1 cellular context compared by ENCODE assay signal in genomic region chr11:10305262-10305963, GRCh38.
A peak's percentile ranks its signal among the peaks of the same experiment; 100 is the strongest.
TF ChIP-seq lines count a peak whose summit lies in the region.

No MANE protein-coding gene starts in this region.

TF ChIP-seq in HepG2, 621 proteins besides CTCF, POLR2A, EP300 and RAD21 (continued from another document and continues in another):
- TF ChIP-seq FOXO4 (CRISPR knock-in tag; conservative IDR thresholded peaks at IDR 0.05) (no peak), ZSCAN20 (CRISPR knock-in tag; IDR thresholded peaks at IDR 0.05; ENCODE audit: borderline replicate concordance) (0 out of 2 replicates have a peak, but pooled peaks have one; percentile 54), AGO2 (optimal IDR thresholded peaks at IDR 0.05; ENCODE audit: low read depth, low read length) (peak; percentile 86), MYNN (CRISPR knock-in tag; IDR thresholded peaks at IDR 0.05; ENCODE audit: low read depth) (no peak), ZFAT (CRISPR knock-in tag; conservative IDR thresholded peaks at IDR 0.05) (0 out of 2 replicates have a peak, but pooled peaks have one; percentile 66), ZNF761 (CRISPR knock-in tag; conservative IDR thresholded peaks at IDR 0.05) (peak; percentile 28; the same call in 1 of the 2 replicates), ZNF256 (CRISPR knock-in tag; conservative IDR thresholded peaks at IDR 0.05) (no peak), FOSL1 (CRISPR knock-in tag; IDR thresholded peaks at IDR 0.05; ENCODE audit: borderline replicate concordance) (0 out of 2 replicates have a peak, but pooled peaks have one; percentile 25), GABPB1 (CRISPR knock-in tag; IDR thresholded peaks at IDR 0.05) (peak; percentile 55), REPIN1 (CRISPR knock-in tag; IDR thresholded peaks at IDR 0.05; ENCODE audit: borderline replicate concordance, low read depth) (0 out of 2 replicates have a peak, but pooled peaks have one; percentile 7), ZNF552 (CRISPR knock-in tag; IDR thresholded peaks at IDR 0.05; ENCODE audit: borderline replicate concordance) (no peak), ZNF337 (CRISPR knock-in tag; IDR thresholded peaks at IDR 0.05; ENCODE audit: borderline replicate concordance, low read depth) (peak; percentile 54; the same call in 1 of the 2 replicates), ZNF891 (CRISPR knock-in tag; IDR thresholded peaks at IDR 0.05) (0 out of 2 replicates have a peak, but pooled peaks have one; percentile 13), WIZ (CRISPR knock-in tag; IDR thresholded peaks at IDR 0.05) (0 out of 2 replicates have a peak, but pooled peaks have one; percentile 53), ZNF274 (CRISPR knock-in tag; IDR thresholded peaks at IDR 0.05) (0 out of 2 replicates have a peak, but pooled peaks have one; percentile 52), MEIS1 (CRISPR knock-in tag; IDR thresholded peaks at IDR 0.05; ENCODE audit: borderline replicate concordance) (no peak), DNMT1 (CRISPR knock-in tag; IDR thresholded peaks at IDR 0.05) (no peak; the same call in 1 of the 2 replicates), HNF4A (CRISPR knock-in tag; IDR thresholded peaks at IDR 0.05) (0 out of 2 replicates have a peak, but pooled peaks have one; percentile 30), SALL2 (CRISPR knock-in tag; IDR thresholded peaks at IDR 0.05) (peak; percentile 60; the same call in 1 of the 2 replicates), ZNF879 (CRISPR knock-in tag; IDR thresholded peaks at IDR 0.05) (no peak), ZNF672 (CRISPR knock-in tag; IDR thresholded peaks at IDR 0.05) (0 out of 2 replicates have a peak, but pooled peaks have one; percentile 58), ERF (CRISPR knock-in tag; IDR thresholded peaks at IDR 0.05) (peak; percentile 7), SP2 (CRISPR knock-in tag; IDR thresholded peaks at IDR 0.05) (no peak), NFE2L2 (IDR thresholded peaks at IDR 0.05; ENCODE audit: low read length) (no peak), HDAC2 (CRISPR knock-in tag; IDR thresholded peaks at IDR 0.05) (peak; percentile 23), HNRNPH1 (optimal IDR thresholded peaks at IDR 0.05; ENCODE audit: low read depth, low read length) (peak; percentile 3), RARA (CRISPR knock-in tag; IDR thresholded peaks at IDR 0.05) (0 out of 2 replicates have a peak, but pooled peaks have one; percentile 15), ZNF549 (CRISPR knock-in tag; IDR thresholded peaks at IDR 0.05) (no peak), MAX (IDR thresholded peaks at IDR 0.05) (0 out of 2 replicates have a peak, but pooled peaks have one; percentile 20), DBP (CRISPR knock-in tag; IDR thresholded peaks at IDR 0.05; ENCODE audit: not compliant biosample characterization) (peak; percentile 53), ZNF333 (CRISPR knock-in tag; IDR thresholded peaks at IDR 0.05; ENCODE audit: borderline replicate concordance) (no peak), ZNF33B (CRISPR knock-in tag; IDR thresholded peaks at IDR 0.05) (0 out of 2 replicates have a peak, but pooled peaks have one; percentile 27), GPBP1L1 (CRISPR knock-in tag; IDR thresholded peaks at IDR 0.05) (no peak), ZNF329 (CRISPR knock-in tag; IDR thresholded peaks at IDR 0.05; ENCODE audit: low read depth) (0 out of 2 replicates have a peak, but pooled peaks have one; percentile 57), PBX2 (CRISPR knock-in tag; IDR thresholded peaks at IDR 0.05) (no peak), NCOA2 (CRISPR knock-in tag; IDR thresholded peaks at IDR 0.05) (peak; percentile 6; the same call in 1 of the 2 replicates), ZNF710 (CRISPR knock-in tag; IDR thresholded peaks at IDR 0.05; ENCODE audit: borderline replicate concordance) (0 out of 2 replicates have a peak, but pooled peaks have one; percentile 4), NR2C2 (CRISPR knock-in tag; IDR thresholded peaks at IDR 0.05; ENCODE audit: borderline replicate concordance) (no peak), KMT2A (CRISPR knock-in tag; IDR thresholded peaks at IDR 0.05) (no peak), SYNCRIP (IDR thresholded peaks at IDR 0.05; ENCODE audit: insufficient read depth, low read depth, low read length) (no peak), ZNF563 (CRISPR knock-in tag; IDR thresholded peaks at IDR 0.05) (peak; percentile 11; the same call in 1 of the 2 replicates), POGK (CRISPR knock-in tag; conservative IDR thresholded peaks at IDR 0.05) (0 out of 2 replicates have a peak, but pooled peaks have one; percentile 15), ZFP90 (CRISPR knock-in tag; IDR thresholded peaks at IDR 0.05; ENCODE audit: borderline replicate concordance) (peak; percentile 77), KIAA2018 (CRISPR knock-in tag; IDR thresholded peaks at IDR 0.05; ENCODE audit: borderline replicate concordance) (no peak), ZBTB2 (CRISPR knock-in tag; IDR thresholded peaks at IDR 0.05; ENCODE audit: low read depth) (0 out of 2 replicates have a peak, but pooled peaks have one; percentile 31)
